Comparison of ENCODE assay signal across 19 cellular contexts in the genomic region with DNA sequence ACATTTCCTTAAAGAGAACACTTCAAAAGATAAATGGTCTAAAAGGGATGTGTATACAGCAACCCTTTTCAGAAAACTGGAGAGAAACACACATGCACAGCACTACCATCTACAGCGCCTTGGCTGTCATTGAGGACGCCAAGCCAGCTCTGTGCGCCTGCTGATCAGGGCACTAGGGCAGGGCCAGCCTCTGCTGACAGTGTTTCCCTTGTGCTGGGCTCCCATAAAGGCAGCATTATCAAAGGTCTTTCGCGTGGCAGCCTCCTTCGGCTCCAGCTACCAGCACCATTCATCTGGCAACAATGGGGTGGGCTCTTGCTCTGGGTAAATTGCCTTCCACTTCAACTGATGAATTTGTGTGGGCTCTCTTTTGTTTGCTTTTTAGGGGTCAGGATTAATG. TPM values are rescaled to one million over a fixed set of nuclear protein-coding genes. Genes with fewer than 3 reads are reported as not detected.
DNase-seq lines count a peak whose midpoint lies in the region; ATAC-seq lines count a peak whose summit lies in the region.
"Had no signal": no experiment of that assay in that cellular context is flagged by ENCODE, and none has a peak within 500 bp of the region (broad histone marks: within the 10 kb centered on the region; RNA-seq: fewer than 3 reads in every experiment).

No MANE protein-coding gene starts in this region.

- H3K4me3 Mint-ChIP-seq in immature natural killer cell, result no peak overlapping the region
- H3K4me3 Mint-ChIP-seq: activated naive CD4-positive, alpha-beta T cell treated with anti-CD3 and anti-CD28 coated beads, Interleukin-2, amount 10 ng/mL, durations not matched to agents 7 days and 5 days; CD4-positive, alpha-beta memory T cell; mesothelial cell of epicardium; T-cell had no signal

- no peak for ATAC-seq in HG02885 (IDR thresholded peaks at IDR 0.05; ENCODE audit: poor library complexity, unreplicated experiment)
- ATAC-seq: foreskin keratinocyte, pancreas, T-cell had no signal

- DNase-seq in NCI-H748 (lab: John Stamatoyannopoulos, UW; ENCODE audit: unreplicated experiment) (peak; percentile 64), NCI-H748 treated with DMSO at 0.1 percent for 48 hours (lab: John Stamatoyannopoulos, UW) (no peak), anterior cingulate cortex (lab: John Stamatoyannopoulos, UW) (peak in 56 of 58 donors; percentile 12 to 94 (median 75)), medulla oblongata (ENCODE audit: extremely low spot score) (peak; percentile 97), substantia nigra (lab: John Stamatoyannopoulos, UW) (peak in 47 of 49 donors; percentile 34 to 97 (median 84)), OCI-M1 (lab: John Stamatoyannopoulos, UW) (no peak), immature natural killer cell (no peak)
- DNase-seq: activated naive CD4-positive, alpha-beta T cell treated with anti-CD3 and anti-CD28 coated beads, Interleukin-2, amount 10 ng/mL, durations not matched to agents 7 days and 5 days; CD4-positive, alpha-beta memory T cell; EL; foreskin keratinocyte; Kasumi-1; NCI-H1694 treated with DMSO at 0.1 percent for 48 hours; NCI-H82; pancreas; stimulated activated CD4-positive, alpha-beta T cell treated with anti-CD3 and anti-CD28 coated beads, Interleukin-12 subunit alpha, Interleukin-12 subunit beta, amount 100 ng/mL, for 4 hours; T-cell had no signal

- peaks cover 14 to 18% of the 10 kb centered on the region in 2 donors for H3K4me1 Mint-ChIP-seq in immature natural killer cell

- peak overlapping the region; percentile 88 for H3K27ac ChIP-seq in substantia nigra (ENCODE audit: low read depth, low read length, poor library complexity, severe bottlenecking)
- H3K27ac ChIP-seq: foreskin keratinocyte, pancreas had no signal

- H3K36me3 Mint-ChIP-seq in immature natural killer cell, result no peaks in the 10 kb centered on the region
- H3K36me3 Mint-ChIP-seq: CD4-positive, alpha-beta memory T cell; mesothelial cell of epicardium; T-cell had no signal

- H3K9me3 Mint-ChIP-seq in immature natural killer cell, result no peaks in the 10 kb centered on the region
- H3K9me3 Mint-ChIP-seq: activated naive CD4-positive, alpha-beta T cell treated with anti-CD3 and anti-CD28 coated beads, Interleukin-2, amount 10 ng/mL, durations not matched to agents 7 days and 5 days; CD4-positive, alpha-beta memory T cell; mesothelial cell of epicardium; T-cell had no signal

- H3K27me3 Mint-ChIP-seq in immature natural killer cell (ENCODE audit: low read depth in 3 of 3), result no peaks in the 10 kb centered on the region
- H3K27me3 Mint-ChIP-seq: CD4-positive, alpha-beta memory T cell; T-cell had no signal

- H3K27ac Mint-ChIP-seq in immature natural killer cell, result peak overlapping the region in 1 of 6 donors; percentile 5
- H3K27ac Mint-ChIP-seq: activated naive CD4-positive, alpha-beta T cell treated with anti-CD3 and anti-CD28 coated beads, Interleukin-2, amount 10 ng/mL, durations not matched to agents 7 days and 5 days; CD4-positive, alpha-beta memory T cell; mesothelial cell of epicardium had no signal

RNA-seq across cellular contexts. Expression of a gene that starts 53.4 kb away (rescaled TPM):
- not detected for polyA plus RNA-seq in immature natural killer cell
- polyA plus RNA-seq: CD4-positive, alpha-beta memory T cell; foreskin keratinocyte; pancreas had no signal

Comparison
In these comparisons a context has a peak if more than half of its experiments do, and no peak if none do; other contexts are left out.
1. DNase-seq: peak in NCI-H748 (single experiment), anterior cingulate cortex (56 of 58), medulla oblongata (single experiment) and substantia nigra (47 of 49); none in NCI-H748 treated with DMSO at 0.1 percent for 48 hours (single experiment), OCI-M1 (single experiment) and immature natural killer cell (0 of 3).